In the genomic region with DNA sequence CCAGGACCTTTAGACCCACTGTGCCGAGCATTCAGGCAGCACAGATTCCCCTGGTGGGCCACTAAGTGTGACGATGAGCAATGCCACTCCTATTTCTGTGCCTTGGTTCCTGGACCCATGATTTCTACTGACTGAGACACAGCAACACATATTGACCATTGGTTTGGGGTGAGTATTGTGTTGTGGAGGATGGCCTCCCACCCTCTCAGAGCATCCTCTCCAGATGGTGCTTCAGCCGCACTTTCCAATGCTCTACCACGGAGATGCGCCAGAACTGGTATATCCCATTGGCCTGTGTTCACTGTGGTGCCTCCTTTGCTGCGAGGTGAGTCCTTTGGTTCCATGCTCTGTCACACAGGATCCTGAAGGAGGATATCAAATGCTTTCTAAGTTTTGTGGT, we compare ENCODE assay signal across 9 cellular contexts. TPM values are rescaled to one million over a fixed set of nuclear protein-coding genes. Genes with fewer than 3 reads are reported as not detected.
"Had no signal": no experiment of that assay in that cellular context is flagged by ENCODE, and none has a peak within 500 bp of the region (broad histone marks: within the 10 kb centered on the region; RNA-seq: fewer than 3 reads in every experiment).

No MANE protein-coding gene starts in this region.

- H3K36me3 Mint-ChIP-seq: IgD-negative memory B cell had no signal

- H3K27ac Mint-ChIP-seq: HFFc6, IgD-negative memory B cell had no signal

- ATAC-seq: HCT116, HepG2 had no signal

- DNase-seq: GM23248, GOT3, H7, HFFc6 had no signal

- H3K4me3 Mint-ChIP-seq: HFFc6, IgD-negative memory B cell had no signal

- H3K9me3 Mint-ChIP-seq: HFFc6, IgD-negative memory B cell had no signal

RNA-seq across cellular contexts. Expression of a gene that starts 10.1 kb away (rescaled TPM):
- total RNA-seq: H4, H7, HepG2, HFFc6, HT1080 had no signal

RNA-seq across cellular contexts. Expression of a gene that starts 32.3 kb away (rescaled TPM):
- total RNA-seq: GM23248, H4, H7, HepG2, HFFc6, HT1080 had no signal

RNA-seq across cellular contexts. Expression of a gene that starts 58.2 kb away (rescaled TPM):
- total RNA-seq: GM23248, H4, H7, HepG2, HFFc6, HT1080 had no signal
